Comparison of ENCODE assay signal across 1 cellular context in genomic region chr20:18137412-18138265, GRCh38.
TF ChIP-seq lines count a peak whose summit lies in the region.

A gene with protein sequence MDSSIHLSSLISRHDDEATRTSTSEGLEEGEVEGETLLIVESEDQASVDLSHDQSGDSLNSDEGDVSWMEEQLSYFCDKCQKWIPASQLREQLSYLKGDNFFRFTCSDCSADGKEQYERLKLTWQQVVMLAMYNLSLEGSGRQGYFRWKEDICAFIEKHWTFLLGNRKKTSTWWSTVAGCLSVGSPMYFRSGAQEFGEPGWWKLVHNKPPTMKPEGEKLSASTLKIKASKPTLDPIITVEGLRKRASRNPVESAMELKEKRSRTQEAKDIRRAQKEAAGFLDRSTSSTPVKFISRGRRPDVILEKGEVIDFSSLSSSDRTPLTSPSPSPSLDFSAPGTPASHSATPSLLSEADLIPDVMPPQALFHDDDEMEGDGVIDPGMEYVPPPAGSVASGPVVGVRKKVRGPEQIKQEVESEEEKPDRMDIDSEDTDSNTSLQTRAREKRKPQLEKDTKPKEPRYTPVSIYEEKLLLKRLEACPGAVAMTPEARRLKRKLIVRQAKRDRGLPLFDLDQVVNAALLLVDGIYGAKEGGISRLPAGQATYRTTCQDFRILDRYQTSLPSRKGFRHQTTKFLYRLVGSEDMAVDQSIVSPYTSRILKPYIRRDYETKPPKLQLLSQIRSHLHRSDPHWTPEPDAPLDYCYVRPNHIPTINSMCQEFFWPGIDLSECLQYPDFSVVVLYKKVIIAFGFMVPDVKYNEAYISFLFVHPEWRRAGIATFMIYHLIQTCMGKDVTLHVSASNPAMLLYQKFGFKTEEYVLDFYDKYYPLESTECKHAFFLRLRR (plus strand): TSS chr20:18137863. CDS start chr20:18142661, 4,798 bp downstream.
A gene with protein sequence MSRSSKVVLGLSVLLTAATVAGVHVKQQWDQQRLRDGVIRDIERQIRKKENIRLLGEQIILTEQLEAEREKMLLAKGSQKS (plus strand): TSS chr20:18137863. CDS start chr20:18137956, 93 bp downstream.

TF ChIP-seq in HCT116, 20 proteins besides CTCF, POLR2A, EP300 and RAD21 (continued from another document):
- TF ChIP-seq SRF (IDR thresholded peaks at IDR 0.05; ENCODE audit: low read depth): peak; percentile 97
- peak; percentile 49; the same call in 1 of the 2 replicates for TF ChIP-seq SP1 (IDR thresholded peaks at IDR 0.05; ENCODE audit: low read depth)
- peak; percentile 97 for TF ChIP-seq ZFX (IDR thresholded peaks at IDR 0.05)
- no peak for TF ChIP-seq EZH2 (IDR thresholded peaks at IDR 0.05)
- peak; percentile 76 for TF ChIP-seq CBX3 (IDR thresholded peaks at IDR 0.05; ENCODE audit: low read depth)
- no peak for TF ChIP-seq ZNF274 (IDR thresholded peaks at IDR 0.05; ENCODE audit: low read depth, low read length)
- peak; percentile 87 for TF ChIP-seq POLR2AphosphoS5 (IDR thresholded peaks at IDR 0.05; ENCODE audit: low read depth, low read length)
- TF ChIP-seq ELF1 (IDR thresholded peaks at IDR 0.05; ENCODE audit: borderline replicate concordance, low read depth): no peak
- TF ChIP-seq FOSL1 (IDR thresholded peaks at IDR 0.05; ENCODE audit: low read depth): no peak
- TF ChIP-seq ZBTB33 (IDR thresholded peaks at IDR 0.05; ENCODE audit: extremely low read depth, insufficient replicate concordance, low read length): peak; percentile 34
- no peak for TF ChIP-seq JUND (IDR thresholded peaks at IDR 0.05)
TF ChIP-seq in HCT116: peak in this region for 9.
